ENCODE assay signal across 26 cellular contexts in genomic region chr7:153470004-153470671, GRCh38.
"Had no signal": no experiment of that assay in that cellular context is flagged by ENCODE, and none has a peak within 500 bp of the region (broad histone marks: within the 10 kb centered on the region; RNA-seq: fewer than 3 reads in every experiment).

No MANE protein-coding gene starts in this region.

- H3K4me3 ChIP-seq: adrenal gland, body of pancreas, colonic mucosa, gastrocnemius medialis had no signal

- FAIRE-seq: endothelial cell of umbilical vein had no signal

- H3K27ac ChIP-seq: adrenal gland, body of pancreas, colonic mucosa, epithelial cell of prostate, gastrocnemius medialis had no signal

- H3K4me1 ChIP-seq: adrenal gland, body of pancreas, colonic mucosa, gastrocnemius medialis had no signal

- H3K36me3 ChIP-seq: adrenal gland, colonic mucosa, gastrocnemius medialis had no signal

- H3K27me3 ChIP-seq: adrenal gland, body of pancreas, colonic mucosa, gastrocnemius medialis had no signal

- H3K9me3 ChIP-seq: adrenal gland, body of pancreas, colonic mucosa, gastrocnemius medialis had no signal

- ATAC-seq: activated T-cell treated with anti-CD3 and anti-CD28 coated beads, Interleukin-2, amount 50 U/mL, for 4 hours; activated T-helper 17 cell treated with anti-CD3 and anti-CD28 coated beads, Interleukin-2, amount 50 U/mL, for 72 hours; body of pancreas; gastrocnemius medialis had no signal

- DNase-seq: activated CD4-positive, alpha-beta memory T cell treated with anti-CD3 and anti-CD28 coated beads, Interleukin-2, amount 10 ng/mL, durations not matched to agents 7 days and 5 days; activated CD4-positive, alpha-beta T cell treated with anti-CD3 and anti-CD28 coated beads for 4 hours; activated CD4-positive, alpha-beta T cell treated with anti-CD3 and anti-CD28 coated beads, Interleukin-2, amount 10 ng/mL, durations not matched to agents 7 days and 5 days; activated CD4-positive, alpha-beta T cell treated with anti-CD3 and anti-CD28 coated beads, Interleukin-2, amount 50 U/mL, for 4 hours; activated CD4-positive, CD25-positive, alpha-beta regulatory T cell; activated CD4-positive, CD25-positive, alpha-beta regulatory T cell treated with anti-CD3 and anti-CD28 coated beads, Interleukin-2, amount 50 U/mL, for 72 hours; activated effector memory CD4-positive, alpha-beta T cell treated with Interleukin-2 at 50 U/mL for 16 hours; activated gamma-delta T cell treated with Interleukin-2 at 50 U/mL for 16 hours; activated naive CD4-positive, alpha-beta T cell treated with anti-CD3 and anti-CD28 coated beads, Interleukin-2, amount 50 U/mL, for 16 hours; activated naive CD4-positive, alpha-beta T cell treated with Interleukin-2 at 50 U/mL for 16 hours; activated T-cell treated with anti-CD3 and anti-CD28 coated beads, Interleukin-2, amount 50 U/mL, for 4 hours; adrenal gland; amygdala; aorta; body of pancreas; central memory CD4-positive, alpha-beta T cell; cerebellar nuclear complex; colonic mucosa; effector CD8-positive, alpha-beta T cell; foreskin fibroblast; gastrocnemius medialis; glutamatergic neuron; T-helper 2 cell had no signal
